Comparison of ENCODE assay signal across 10 cellular contexts in the genomic region with DNA sequence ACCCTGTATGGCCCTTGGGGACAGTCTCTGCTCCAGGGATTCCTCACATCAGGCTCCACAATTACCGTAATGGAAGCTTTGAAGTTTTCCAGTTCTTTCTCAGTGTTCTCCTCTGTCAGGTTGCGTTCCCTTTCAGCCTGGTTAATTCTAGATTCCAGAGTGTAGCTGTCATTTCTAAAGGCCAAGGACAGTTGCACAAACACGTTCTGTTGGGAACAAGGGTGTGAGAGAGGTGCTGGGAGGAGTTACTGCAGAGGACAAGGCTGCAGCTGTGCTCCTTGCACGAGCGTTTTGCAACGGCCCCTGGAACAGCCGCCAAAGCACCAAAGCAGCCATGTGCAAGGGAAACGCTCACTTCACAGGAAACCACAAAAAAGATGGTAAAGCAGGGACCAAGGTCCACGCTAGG. TPM values are rescaled to one million over a fixed set of nuclear protein-coding genes. Genes with fewer than 3 reads are reported as not detected.
DNase-seq lines count a peak whose midpoint lies in the region; ATAC-seq, FAIRE-seq and TF ChIP-seq lines count a peak whose summit lies in the region.
"Had no signal": no experiment of that assay in that cellular context is flagged by ENCODE, and none has a peak within 500 bp of the region (broad histone marks: within the 10 kb centered on the region; RNA-seq: fewer than 3 reads in every experiment).

No MANE protein-coding gene starts in this region.

- peak overlapping the region; percentile 17 for H3K9ac ChIP-seq in IMR-90 (ENCODE audit: low read depth, low read length)
- H3K9ac ChIP-seq in mammary epithelial cell (ENCODE audit: insufficient read depth, low read length), result no peak overlapping the region
- H3K9ac ChIP-seq in keratinocyte (ENCODE audit: control insufficient read depth, extremely low read depth, insufficient read depth, low read length), result peak overlapping the region; percentile 54
- peak overlapping the region; percentile 0 for H3K9ac ChIP-seq in smooth muscle cell (ENCODE audit: low read depth)

- intact Hi-C loops in IMR-90 (cut with micrococcal nuclease) (no loop called here), mammary epithelial cell (cut with micrococcal nuclease) (no loop called here)
- intact Hi-C loops in activated CD4-positive, alpha-beta T cell treated with anti-CD3 and anti-CD28 coated beads, Interleukin-2, amount 10 ng/mL, durations not matched to agents 24 days and 14 days (cut with micrococcal nuclease), result no loop called here

- H3K56ac ChIP-seq in IMR-90 (ENCODE audit: extremely low read depth, insufficient read depth, low read length), result peak overlapping the region; percentile 35; the same call in 1 of the 2 replicates

- H2BK120ac ChIP-seq in IMR-90 (ENCODE audit: low read depth, low read length), result peak overlapping the region; percentile 93

- peaks cover 9% of the 10 kb centered on the region for H3K4me1 Mint-ChIP-seq in activated CD4-positive, alpha-beta T cell treated with anti-CD3 and anti-CD28 coated beads, Interleukin-2, amount 10 ng/mL, durations not matched to agents 24 days and 14 days
- H3K4me1 Mint-ChIP-seq: activated naive CD4-positive, alpha-beta T cell treated with anti-CD3 and anti-CD28 coated beads, Interleukin-2, amount 50 U/mL, for 24 hours had no signal

- TF ChIP-seq CTCF in IMR-90 (conservative IDR thresholded peaks at IDR 0.05; ENCODE audit: low read depth, low read length) (no peak), mammary epithelial cell (conservative IDR thresholded peaks at IDR 0.05 in 1 of 2, IDR thresholded peaks at IDR 0.05 in 1 of 2; ENCODE audit: extremely low read depth in 1 of 2, insufficient read depth in 1 of 2, low read depth in 1 of 2, low read length in 2 of 2) (no peak), keratinocyte (optimal IDR thresholded peaks at IDR 0.05 in 1 of 3, IDR thresholded peaks at IDR 0.05 in 1 of 3, conservative IDR thresholded peaks at IDR 0.05 in 1 of 3; ENCODE audit: extremely low read depth in 1 of 3, insufficient read depth in 2 of 3, low read length in 3 of 3) (no peak), smooth muscle cell (IDR thresholded peaks at IDR 0.05; ENCODE audit: borderline replicate concordance, insufficient read depth, poor library complexity, severe bottlenecking) (no peak)

- no peak for TF ChIP-seq POLR2A in IMR-90 (IDR thresholded peaks at IDR 0.05; ENCODE audit: low read depth, low read length)

- H2BK5ac ChIP-seq in IMR-90 (ENCODE audit: low read depth, low read length, poor library complexity, severe bottlenecking), result peak overlapping the region; percentile 79

- no peaks in the 10 kb centered on the region for H3K27me3 ChIP-seq in IMR-90 (ENCODE audit: control insufficient read depth, insufficient read depth, low read length)
- H3K27me3 ChIP-seq in mammary epithelial cell (ENCODE audit: insufficient read depth, low read length), result no peaks in the 10 kb centered on the region
- H3K27me3 ChIP-seq in keratinocyte (ENCODE audit: control insufficient read depth, extremely low read depth, insufficient read depth, low read length), result no peaks in the 10 kb centered on the region
- no peaks in the 10 kb centered on the region for H3K27me3 ChIP-seq in smooth muscle cell (ENCODE audit: low read depth)

- H3K4me3 ChIP-seq in IMR-90 (ENCODE audit: insufficient read depth, low read depth, low read length) (no peak overlapping the region), mammary epithelial cell (replicated peaks in 1 of 3; ENCODE audit: insufficient read depth in 1 of 3, low read depth in 2 of 3, low read length in 3 of 3) (no peak overlapping the region), keratinocyte (ENCODE audit: control insufficient read depth in 2 of 3, extremely low read depth in 1 of 3, insufficient read depth in 2 of 3, low read depth in 1 of 3, low read length in 3 of 3) (peak overlapping the region in 1 of 3 experiments; percentile 29), smooth muscle cell (no peak overlapping the region)

- 0 out of 2 replicates have a peak overlapping the region, but pooled peaks have one; percentile 1 for H3K4me2 ChIP-seq in IMR-90 (ENCODE audit: low read depth, low read length)
- peak overlapping the region; percentile 8 for H3K4me2 ChIP-seq in mammary epithelial cell (ENCODE audit: insufficient read depth, low read depth, low read length)
- peak overlapping the region; percentile 61 for H3K4me2 ChIP-seq in keratinocyte (ENCODE audit: control insufficient read depth, extremely low read depth, insufficient read depth, low read depth, low read length)
- peak overlapping the region; percentile 54 for H3K4me2 ChIP-seq in smooth muscle cell

- H2AK5ac ChIP-seq in IMR-90 (ENCODE audit: low read depth, low read length), result peak overlapping the region; percentile 94

- in situ Hi-C loops in IMR-90 (cut with MboI; ENCODE audit: low sequenced_read_pairs), result no loop called here
- in situ Hi-C loops in mammary epithelial cell (cut with MboI; ENCODE audit: low sequenced_read_pairs in 2 of 2), result no loop called here

- H3K9me1 ChIP-seq in IMR-90 (ENCODE audit: insufficient read depth, low read length), result peaks cover 38% of the 10 kb centered on the region
- H3K9me1 ChIP-seq in keratinocyte (ENCODE audit: control insufficient read depth, extremely low read depth, insufficient read depth, low read length), result no peaks in the 10 kb centered on the region

- H4K5ac ChIP-seq in IMR-90 (ENCODE audit: low read depth, low read length), result peak overlapping the region; percentile 42

- no peak overlapping the region for H3K4me3 Mint-ChIP-seq in activated CD4-positive, alpha-beta T cell treated with anti-CD3 and anti-CD28 coated beads, Interleukin-2, amount 10 ng/mL, durations not matched to agents 24 days and 14 days
- H3K4me3 Mint-ChIP-seq: activated naive CD4-positive, alpha-beta T cell treated with anti-CD3 and anti-CD28 coated beads, Interleukin-2, amount 50 U/mL, for 24 hours had no signal

- H3K4ac ChIP-seq in IMR-90 (ENCODE audit: low read depth, low read length), result peak overlapping the region; percentile 86

- H3K4me1 ChIP-seq in IMR-90 (ENCODE audit: control insufficient read depth, insufficient read depth, low read length) (peaks cover 38% of the 10 kb centered on the region), mammary epithelial cell (ENCODE audit: insufficient read depth, low read length) (peaks cover 28% of the 10 kb centered on the region), keratinocyte (ENCODE audit: control insufficient read depth, extremely low read depth, insufficient read depth, low read length) (peaks cover 30% of the 10 kb centered on the region), smooth muscle cell (ENCODE audit: low read depth) (peaks cover 22% of the 10 kb centered on the region)

- peak overlapping the region; percentile 68 for H2AK9ac ChIP-seq in IMR-90 (replicated peaks; ENCODE audit: low read depth, low read length, poor library complexity)

- H3K79me1 ChIP-seq in IMR-90 (ENCODE audit: low read depth in 1 of 2, low read length in 2 of 2), result peaks cover 0 to 24% of the 10 kb centered on the region in 2 experiments; a peak in 2 of 4 replicates

- H3K36me3 Mint-ChIP-seq in activated CD4-positive, alpha-beta T cell treated with anti-CD3 and anti-CD28 coated beads, Interleukin-2, amount 10 ng/mL, durations not matched to agents 24 days and 14 days (ENCODE audit: low read depth), result no peaks in the 10 kb centered on the region
- H3K36me3 Mint-ChIP-seq: activated naive CD4-positive, alpha-beta T cell treated with anti-CD3 and anti-CD28 coated beads, Interleukin-2, amount 50 U/mL, for 24 hours had no signal

- WGBS in IMR-90 (ENCODE audit: extremely low coverage in 2 of 2, insufficient read length in 1 of 2), 2 experiments, result 47% methylated on average over 5 of the region's 9 CpGs; no CpG with 5 or more reads in 1 of the 2 experiments
- WGBS in mammary epithelial cell (ENCODE audit: low coverage, missing lambda C conversion rate), result 67% methylated on average over 9 of the region's 9 CpGs
- 22% methylated on average over 9 of the region's 9 CpGs for WGBS in smooth muscle cell (ENCODE audit: low lambda C conversion rate)

- peak overlapping the region; percentile 32 for H3K23ac ChIP-seq in IMR-90 (ENCODE audit: low read depth, low read length)

- H3K27ac Mint-ChIP-seq in activated CD4-positive, alpha-beta T cell treated with anti-CD3 and anti-CD28 coated beads, Interleukin-2, amount 10 ng/mL, durations not matched to agents 24 days and 14 days, result no peak overlapping the region
- H3K27ac Mint-ChIP-seq: activated naive CD4-positive, alpha-beta T cell treated with anti-CD3 and anti-CD28 coated beads, Interleukin-2, amount 50 U/mL, for 24 hours had no signal

- peak; percentile 97 for FAIRE-seq in keratinocyte (lab: Jason Lieb, UNC)

- peak overlapping the region; percentile 19 to 93 for H4K8ac ChIP-seq in IMR-90 (ENCODE audit: low read depth in 2 of 2, low read length in 2 of 2)

- ATAC-seq in IMR-90 (ENCODE audit: low read depth) (0 out of 2 replicates have a peak, but pooled peaks have one; percentile 3), GM19397 (IDR thresholded peaks at IDR 0.05; ENCODE audit: unreplicated experiment) (no peak)

- H2AFZ ChIP-seq in IMR-90 (replicated peaks; ENCODE audit: low read length, poor library complexity), result peak overlapping the region; percentile 60
- H2AFZ ChIP-seq in mammary epithelial cell (ENCODE audit: low read depth, low read length), result peak overlapping the region; percentile 48
- peak overlapping the region; percentile 85 for H2AFZ ChIP-seq in keratinocyte (ENCODE audit: control insufficient read depth, low read length)
- H2AFZ ChIP-seq in smooth muscle cell (ENCODE audit: low read depth), result no peak overlapping the region

- dilution Hi-C loops in IMR-90 (cut with HindIII; ENCODE audit: low sequenced_read_pairs, unreplicated experiment) (no loop called here), mammary epithelial cell (cut with HindIII; ENCODE audit: low sequenced_read_pairs) (no loop called here), keratinocyte (cut with MboI; ENCODE audit: extremely low pct_ligation_motif_present, low sequenced_read_pairs) (no loop called here)

- no peaks in the 10 kb centered on the region for H3K79me2 ChIP-seq in mammary epithelial cell (ENCODE audit: insufficient read depth, low read length)
- no peaks in the 10 kb centered on the region for H3K79me2 ChIP-seq in keratinocyte (ENCODE audit: control insufficient read depth, insufficient read depth, low read length)
- H3K79me2 ChIP-seq in smooth muscle cell (ENCODE audit: low read depth), result no peaks in the 10 kb centered on the region

- DNase-seq in IMR-90 (peak; percentile 53), mammary epithelial cell (peak; percentile 72), keratinocyte (ENCODE audit: low read depth, low spot score) (no peak), smooth muscle cell (lab: John Stamatoyannopoulos, UW; ENCODE audit: unreplicated experiment) (no peak), hepatic stellate cell (ENCODE audit: low spot score) (no peak), NCI-H2081 treated with DMSO at 0.1 percent for 48 hours (lab: John Stamatoyannopoulos, UW) (no peak)
- DNase-seq in activated CD4-positive, alpha-beta T cell treated with anti-CD3 and anti-CD28 coated beads, Interleukin-2, amount 10 ng/mL, durations not matched to agents 24 days and 14 days, result no peak
- DNase-seq: NCI-H510A treated with DMSO at 0.1 percent for 48 hours had no signal

- H3K9me3 Mint-ChIP-seq in activated CD4-positive, alpha-beta T cell treated with anti-CD3 and anti-CD28 coated beads, Interleukin-2, amount 10 ng/mL, durations not matched to agents 24 days and 14 days, result no peaks in the 10 kb centered on the region
- H3K9me3 Mint-ChIP-seq: activated naive CD4-positive, alpha-beta T cell treated with anti-CD3 and anti-CD28 coated beads, Interleukin-2, amount 50 U/mL, for 24 hours had no signal

- CTCF ChIA-PET in IMR-90 (lab: Yijun Ruan, JAX) (interaction anchor here (0.6 kb wide), 1 partner anchor 1464 kb away, joined by 3 read pairs; no protein-coding TSS in a partner anchor), mammary epithelial cell (lab: Charles Lee; ENCODE audit: low non-redundant PET) (interaction anchor here (0.5 to 0.7 kb wide), 2 partner anchors 55 to 116 kb away, joined by 3 to 5 read pairs; no protein-coding TSS in a partner anchor)

- no peaks in the 10 kb centered on the region for H4K20me1 ChIP-seq in IMR-90 (ENCODE audit: insufficient read depth, low read length)
- no peaks in the 10 kb centered on the region for H4K20me1 ChIP-seq in mammary epithelial cell (ENCODE audit: insufficient read depth, low read length)
- no peaks in the 10 kb centered on the region for H4K20me1 ChIP-seq in keratinocyte (ENCODE audit: control insufficient read depth, extremely low read depth, insufficient read depth, low read length)
- H4K20me1 ChIP-seq in smooth muscle cell (ENCODE audit: low read depth), result no peaks in the 10 kb centered on the region

- TF ChIP-seq RAD21 in IMR-90 (IDR thresholded peaks at IDR 0.05; ENCODE audit: low read length), result no peak

- BruUV-seq in IMR-90 (replicated peaks; lab: Mats Ljungman, UMichigan) (no TSS peak), mammary epithelial cell (replicated peaks; lab: Mats Ljungman, UMichigan) (no TSS peak)

- H3K9me3 ChIP-seq in IMR-90 (ENCODE audit: control insufficient read depth, insufficient read depth, low read length) (no peaks in the 10 kb centered on the region), mammary epithelial cell (replicated peaks; ENCODE audit: insufficient read depth, low read length) (no peaks in the 10 kb centered on the region), keratinocyte (ENCODE audit: control insufficient read depth, low read depth, low read length) (no peaks in the 10 kb centered on the region), smooth muscle cell (replicated peaks; ENCODE audit: low read depth) (no peaks in the 10 kb centered on the region)

- POLR2A ChIA-PET in IMR-90 (lab: Charles Lee; ENCODE audit: unreplicated experiment), result no interaction called here

- peak overlapping the region; percentile 87; the same call in 2 of the 3 replicates for H2BK15ac ChIP-seq in IMR-90 (ENCODE audit: low read depth, low read length)

- peak overlapping the region; percentile 56 for H3K18ac ChIP-seq in IMR-90 (ENCODE audit: low read depth, low read length)

- peak overlapping the region; percentile 94 for H3K14ac ChIP-seq in IMR-90 (replicated peaks; ENCODE audit: low read depth, low read length)

- peaks cover 44% of the 10 kb centered on the region for H3K36me3 ChIP-seq in IMR-90 (ENCODE audit: control insufficient read depth, insufficient read depth, low read length)
- H3K36me3 ChIP-seq in mammary epithelial cell (ENCODE audit: insufficient read depth, low read length), result no peaks in the 10 kb centered on the region
- H3K36me3 ChIP-seq in keratinocyte (ENCODE audit: control insufficient read depth in 2 of 2, extremely low read depth in 1 of 2, insufficient read depth in 2 of 2, low read length in 2 of 2), result no peaks in the 10 kb centered on the region
- no peaks in the 10 kb centered on the region for H3K36me3 ChIP-seq in smooth muscle cell (ENCODE audit: low read depth)

- peaks cover 20% of the 10 kb centered on the region for H3F3A ChIP-seq in smooth muscle cell (ENCODE audit: low read depth)

- H3K27ac ChIP-seq in IMR-90 (ENCODE audit: insufficient read depth, low read length), result peak overlapping the region; percentile 81
- no peak overlapping the region for H3K27ac ChIP-seq in mammary epithelial cell (ENCODE audit: insufficient read depth, low read depth, low read length)
- H3K27ac ChIP-seq in keratinocyte (ENCODE audit: control insufficient read depth, insufficient read depth, low read length), result peak overlapping the region; percentile 60
- peak overlapping the region; percentile 93 for H3K27ac ChIP-seq in smooth muscle cell (ENCODE audit: low read depth)

- H3K27me3 Mint-ChIP-seq in activated CD4-positive, alpha-beta T cell treated with anti-CD3 and anti-CD28 coated beads, Interleukin-2, amount 10 ng/mL, durations not matched to agents 24 days and 14 days, result peaks cover 2% of the 10 kb centered on the region

- H4K91ac ChIP-seq in IMR-90 (ENCODE audit: insufficient read depth, low read depth, low read length), result peak overlapping the region; percentile 91

- peak overlapping the region; percentile 80 for H2BK20ac ChIP-seq in IMR-90 (ENCODE audit: low read depth, low read length)

RNA-seq across cellular contexts. Expression of gene LYVE1, which starts 35.9 kb away (rescaled TPM):
- total RNA-seq in IMR-90 (2012; rRNA removed), result not detected in 2 replicates
- polyA plus RNA-seq in IMR-90 (2012; rRNA removed), result not detected in 2 replicates
- polyA plus RNA-seq in IMR-90 (2012; cell fraction: cytosol; rRNA removed), result not detected in 2 replicates
- 0.04 and 0.32 TPM in 2 replicates for polyA plus RNA-seq in IMR-90 (2012; cell fraction: nucleus; rRNA removed; ENCODE audit: low replicate concordance)
- not detected for total RNA-seq in mammary epithelial cell
- polyA plus RNA-seq in mammary epithelial cell, result not detected
- not detected for polyA minus RNA-seq in mammary epithelial cell
- not detected in 3 replicates for polyA plus RNA-seq in keratinocyte
- polyA plus RNA-seq in keratinocyte (2011; ENCODE audit: low read depth), result not detected
- not detected in 2 replicates for polyA plus RNA-seq in keratinocyte (2011; cell fraction: cytosol; rRNA removed)
- not detected in 2 replicates for polyA plus RNA-seq in keratinocyte (2011; cell fraction: nucleus; rRNA removed)
- polyA plus RNA-seq in keratinocyte (2012; ENCODE audit: low replicate concordance), result not detected in 2 replicates
- not detected in 3 replicates for polyA minus RNA-seq in keratinocyte
- polyA minus RNA-seq in keratinocyte (2011; cell fraction: cytosol; rRNA and poly(A)+ RNA removed), result not detected
- not detected in 2 replicates for polyA minus RNA-seq in keratinocyte (2011; cell fraction: nucleus; rRNA and poly(A)+ RNA removed)
- not detected in 2 replicates for total RNA-seq in smooth muscle cell
- polyA plus RNA-seq in smooth muscle cell, result not detected in 2 replicates
- not detected in 2 replicates for total RNA-seq in activated CD4-positive, alpha-beta T cell treated with anti-CD3 and anti-CD28 coated beads, Interleukin-2, amount 10 ng/mL, durations not matched to agents 24 days and 14 days

Comparison
In these comparisons a context has a peak if more than half of its experiments do, and no peak if none do; other contexts are left out.
1. DNase-seq: peak in IMR-90 (single experiment) and mammary epithelial cell (single experiment); none in keratinocyte (single experiment), smooth muscle cell (single experiment), activated CD4-positive, alpha-beta T cell treated with anti-CD3 and anti-CD28 coated beads, Interleukin-2, amount 10 ng/mL, durations not matched to agents 24 days and 14 days (single experiment), hepatic stellate cell (single experiment) and NCI-H2081 treated with DMSO at 0.1 percent for 48 hours (single experiment).
2. H3K4me2 ChIP-seq: peak in every context shown above with its lines; median percentile 61 in keratinocyte; 54 in smooth muscle cell; 8 in mammary epithelial cell; 1 in IMR-90.